30 cellular contexts compared by ENCODE assay signal in the genomic region with DNA sequence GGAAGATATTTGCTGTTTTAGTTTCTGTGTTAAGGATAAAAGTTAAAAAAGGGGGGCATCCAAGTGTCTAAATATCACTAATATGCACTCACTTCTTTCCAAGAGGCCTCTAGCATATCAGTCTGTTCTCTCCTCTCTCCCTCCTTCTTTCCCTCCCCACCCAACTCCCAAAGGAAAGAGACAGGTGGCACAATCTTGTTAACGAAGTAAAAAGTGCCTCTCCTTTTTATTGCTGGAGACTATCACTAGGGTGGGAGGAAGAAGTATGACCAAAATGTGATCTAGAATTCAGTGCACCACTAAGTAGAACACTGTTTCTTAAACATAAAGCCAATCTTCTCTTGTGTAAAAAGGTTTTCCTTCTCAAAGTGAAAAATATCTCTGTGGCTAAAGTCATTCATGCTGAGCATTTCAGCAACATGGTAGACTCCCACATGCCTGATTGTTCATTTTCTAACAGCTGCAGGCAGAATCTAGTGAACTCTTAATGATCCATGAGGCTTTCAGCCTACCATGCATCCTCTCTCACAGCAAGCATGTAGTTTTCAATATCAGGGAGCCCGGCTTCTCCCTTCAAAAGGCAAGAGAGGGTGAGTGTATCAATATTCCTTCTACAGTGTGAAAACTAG. TPM values are rescaled to one million over a fixed set of nuclear protein-coding genes. Genes with fewer than 3 reads are reported as not detected.
A peak's percentile ranks its signal among the peaks of the same experiment; 100 is the strongest.
DNase-seq lines count a peak whose midpoint lies in the region; ATAC-seq and TF ChIP-seq lines count a peak whose summit lies in the region.
"Had no signal": no experiment of that assay in that cellular context is flagged by ENCODE, and none has a peak within 500 bp of the region (broad histone marks: within the 10 kb centered on the region; RNA-seq: fewer than 3 reads in every experiment).

No MANE protein-coding gene starts in this region.

- H3K36me3 ChIP-seq in Karpas-422 (ENCODE audit: insufficient read depth, low read length) = no peaks in the 10 kb centered on the region
- H3K36me3 ChIP-seq: esophagus muscularis mucosa, right lobe of liver, thyroid gland had no signal

- H3K4me2 ChIP-seq in Karpas-422 (ENCODE audit: low read depth, low read length, poor library complexity, severe bottlenecking) = no peak overlapping the region
- H3K4me2 ChIP-seq: PC-9 had no signal

- peak overlapping the region in 4 of 5 experiments; percentile 85 to 95 (median 92) for H3K27ac Mint-ChIP-seq in brain
- H3K27ac Mint-ChIP-seq: CD4-positive, alpha-beta memory T cell; T-helper 1 cell treated with Interleukin-12 subunit alpha and Interleukin-12 subunit beta and Interleukin-4 antibody, amounts not matched to agents 30 μg/mL and 1 μg/mL, for 36 hours had no signal

- H3K9me3 ChIP-seq in Karpas-422 (ENCODE audit: low read length) = no peaks in the 10 kb centered on the region
- H3K9me3 ChIP-seq: body of pancreas, esophagus muscularis mucosa, right lobe of liver, thyroid gland had no signal

- no peak for TF ChIP-seq CTCF in brain (conservative IDR thresholded peaks at IDR 0.05)

- H3K4me3 ChIP-seq in Karpas-422 (ENCODE audit: low read length) = no peak overlapping the region
- H3K4me3 ChIP-seq: body of pancreas, esophagus muscularis mucosa, PC-9, right lobe of liver, thyroid gland had no signal

- DNase-seq in Ammon's horn (ENCODE audit: low spot score) (peak; percentile 18), Karpas-422 (no peak), myocyte (ENCODE audit: low read depth) (peak; percentile 76), activated gamma-delta T cell (lab: John Stamatoyannopoulos, UW) (no peak), RKO (ENCODE audit: low spot score) (no peak)
- DNase-seq: activated CD4-positive, alpha-beta T cell treated with anti-CD3 and anti-CD28 coated beads, Interleukin-2, amount 50 U/mL, for 4 hours; activated naive CD4-positive, alpha-beta T cell treated with Interleukin-2 at 50 U/mL for 16 hours; AML-193; body of pancreas; CD4-positive, alpha-beta memory T cell; foreskin fibroblast; HCEC 1CT; left colon; NCI-H146; NCI-H510A; PC-9; right lobe of liver; stimulated activated CD4-positive, alpha-beta T cell treated with anti-CD3 and anti-CD28 coated beads, Interleukin-4, amount 100 ng/mL, for 24 hours; thyroid gland had no signal

- H3K27me3 Mint-ChIP-seq in brain = no peaks in the 10 kb centered on the region
- H3K27me3 Mint-ChIP-seq: CD4-positive, alpha-beta memory T cell had no signal

- peaks cover 41% of the 10 kb centered on the region for H3K4me1 ChIP-seq in Karpas-422 (ENCODE audit: low read length)

- no peaks in the 10 kb centered on the region for H3K9me3 Mint-ChIP-seq in brain
- H3K9me3 Mint-ChIP-seq: CD4-positive, alpha-beta memory T cell; T-helper 1 cell treated with Interleukin-12 subunit alpha and Interleukin-12 subunit beta and Interleukin-4 antibody, amounts not matched to agents 30 μg/mL and 1 μg/mL, for 36 hours had no signal

- H4K20me1 ChIP-seq in Karpas-422 (ENCODE audit: insufficient read depth, low read depth, low read length) = no peaks in the 10 kb centered on the region

- H3K4me1 Mint-ChIP-seq in brain = peaks cover 72% of the 10 kb centered on the region

- H3K79me2 ChIP-seq in Karpas-422 (ENCODE audit: low read length) = peaks cover 90% of the 10 kb centered on the region

- no peaks in the 10 kb centered on the region for H3K27me3 ChIP-seq in Karpas-422 (ENCODE audit: low read length)
- H3K27me3 ChIP-seq: body of pancreas, esophagus muscularis mucosa, right lobe of liver, thyroid gland had no signal

- peak overlapping the region in 1 of 5 experiments; percentile 42 for H3K4me3 Mint-ChIP-seq in brain
- H3K4me3 Mint-ChIP-seq: CD4-positive, alpha-beta memory T cell; T-helper 1 cell treated with Interleukin-12 subunit alpha and Interleukin-12 subunit beta and Interleukin-4 antibody, amounts not matched to agents 30 μg/mL and 1 μg/mL, for 36 hours had no signal

- H2AFZ ChIP-seq in Karpas-422 (ENCODE audit: low read length) = no peak overlapping the region
- H2AFZ ChIP-seq: PC-9 had no signal

- H3K9ac ChIP-seq in Karpas-422 (ENCODE audit: low read length) = no peak overlapping the region

- no peaks in the 10 kb centered on the region for H3K9me2 ChIP-seq in Karpas-422 (replicated peaks; ENCODE audit: insufficient read depth, low read length)

- peak overlapping the region; percentile 38; the same call in 1 of the 2 replicates for H3K27ac ChIP-seq in Karpas-422 (ENCODE audit: low read length)
- H3K27ac ChIP-seq: body of pancreas, esophagus muscularis mucosa, PC-9, right lobe of liver, thyroid gland had no signal

- H3K36me3 Mint-ChIP-seq in brain = peaks cover 19% of the 10 kb centered on the region

- ATAC-seq in HG02938 (IDR thresholded peaks at IDR 0.05; ENCODE audit: unreplicated experiment) = no peak
- no peak for ATAC-seq in GM19395 (IDR thresholded peaks at IDR 0.05; ENCODE audit: unreplicated experiment)
- ATAC-seq: activated CD4-positive, CD25-positive, alpha-beta regulatory T cell treated with anti-CD3 and anti-CD28 coated beads, Interleukin-2, amount 50 U/mL, for 24 hours; body of pancreas; left colon; right lobe of liver; Right ventricle myocardium inferior; SK-N-SH treated with all-trans-retinoic acid at 6 μM for 48 hours had no signal

RNA-seq across cellular contexts. Expression of gene RNU4ATAC, which starts 39.5 kb away (rescaled TPM):
- not detected in 2 replicates for total RNA-seq in Karpas-422 (2014; rRNA removed; shearing (Covaris generic); ENCODE audit: low replicate concordance)
- polyA plus RNA-seq in brain (ENCODE audit: insufficient read depth, low read depth, low replicate concordance) = not detected
- total RNA-seq in myocyte = not detected in 2 replicates
- polyA plus RNA-seq in myocyte (2012) = not detected
- total RNA-seq: A673; body of pancreas; CD4-positive, alpha-beta memory T cell; dermis blood vessel endothelial cell; esophagus muscularis mucosa; left colon; PC-9; right lobe of liver; thyroid gland had no signal
- polyA plus RNA-seq: adipose tissue; CD4-positive, alpha-beta memory T cell had no signal

Comparison
In these comparisons a context has a peak if more than half of its experiments do, and no peak if none do; other contexts are left out.
1. DNase-seq: peak in Ammon's horn (single experiment) and myocyte (single experiment); none in Karpas-422 (single experiment), activated gamma-delta T cell (single experiment) and RKO (single experiment).